ENCODE assay signal across 10 cellular contexts in the genomic region with DNA sequence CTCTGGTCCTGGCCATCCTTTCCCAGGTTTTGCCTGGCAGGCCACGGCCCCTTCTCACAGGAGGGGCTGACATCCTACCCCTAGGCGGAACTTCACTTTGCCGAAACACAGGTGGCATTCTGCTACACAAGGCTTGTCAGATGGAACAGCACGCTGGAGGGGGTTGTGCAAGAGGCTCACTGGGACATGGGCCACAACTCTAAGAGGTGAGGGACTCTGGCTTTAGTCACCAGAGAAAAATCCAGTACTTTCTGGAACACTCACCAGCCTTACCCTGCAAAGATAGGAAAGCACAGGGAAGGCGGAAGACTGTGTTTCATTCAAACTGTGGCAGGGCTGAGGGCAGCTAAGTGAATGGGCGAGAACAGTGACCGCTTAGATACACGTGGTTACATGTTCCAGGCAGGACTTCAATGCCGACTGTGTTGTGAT. TPM values are rescaled to one million over a fixed set of nuclear protein-coding genes. Genes with fewer than 3 reads are reported as not detected.
DNase-seq lines count a peak whose midpoint lies in the region; TF ChIP-seq lines count a peak whose summit lies in the region.
"Had no signal": no experiment of that assay in that cellular context is flagged by ENCODE, and none has a peak within 500 bp of the region (broad histone marks: within the 10 kb centered on the region; RNA-seq: fewer than 3 reads in every experiment).

No MANE protein-coding gene starts in this region.

- H3K4ac ChIP-seq in mesenchymal stem cell (ENCODE audit: low read depth in 1 of 2, low read length in 2 of 2), result no peak overlapping the region

- peak overlapping the region; percentile 7 for H3K9ac ChIP-seq in mesenchymal stem cell (ENCODE audit: low read length)

- H3K27ac ChIP-seq in PC-9 (peak overlapping the region; percentile 99), mesenchymal stem cell (ENCODE audit: low read length, poor library complexity, severe bottlenecking) (peak overlapping the region; percentile 79)

- H2BK12ac ChIP-seq in mesenchymal stem cell (ENCODE audit: low read length in 2 of 2), result peak overlapping the region; percentile 48 to 56

- intact Hi-C loops in PC-9 (cut with micrococcal nuclease; ENCODE audit: unreplicated experiment), result loop anchor here (1.0 to 5.0 kb wide), 4 partner anchors 15 to 577 kb away; no protein-coding TSS in a partner anchor

- 0 out of 2 replicates have a peak, but pooled peaks cover 3% of the 10 kb centered on the region for H4K20me1 ChIP-seq in PC-9 (ENCODE audit: insufficient read depth)

- H2BK15ac ChIP-seq in mesenchymal stem cell (ENCODE audit: low read depth, poor library complexity, severe bottlenecking), result no peak overlapping the region

- H4K91ac ChIP-seq in mesenchymal stem cell (ENCODE audit: low read length), result no peak overlapping the region

- no peak overlapping the region for H2AK5ac ChIP-seq in mesenchymal stem cell (ENCODE audit: low read length, severe bottlenecking)

- POLR2A ChIA-PET in PC-9 (lab: Charles Lee; ENCODE audit: unreplicated experiment), result interaction anchor here (0.5 to 1.6 kb wide), 3 partner anchors 14 to 17 kb away, joined by 5 to 17 read pairs (median 7); no protein-coding TSS in a partner anchor

- TF ChIP-seq CTCF in PC-9 (conservative IDR thresholded peaks at IDR 0.05) (no peak), epithelial cell of esophagus (IDR thresholded peaks at IDR 0.05; ENCODE audit: insufficient read depth, low read depth, low read length, missing control alignments) (no peak)

- H3K4me1 ChIP-seq in PC-9 (replicated peaks; ENCODE audit: insufficient read depth), result peaks cover 72% of the 10 kb centered on the region
- H3K4me1 ChIP-seq in mesenchymal stem cell (ENCODE audit: control insufficient read depth, insufficient read depth, low read depth, low read length), result peaks cover 53% of the 10 kb centered on the region

- H3K4me3 ChIP-seq in PC-9, result peak overlapping the region; percentile 46; the same call in 1 of the 2 replicates
- no peak overlapping the region for H3K4me3 ChIP-seq in epithelial cell of esophagus (ENCODE audit: low read length)
- H3K4me3 ChIP-seq in mesenchymal stem cell (ENCODE audit: insufficient read depth in 1 of 2, low read depth in 1 of 2, low read length in 2 of 2), result peak overlapping the region in 1 of 2 experiments; percentile 19

- no peak overlapping the region for H3K23ac ChIP-seq in mesenchymal stem cell (ENCODE audit: low read length in 2 of 2)

- no peak overlapping the region for H3K14ac ChIP-seq in mesenchymal stem cell (ENCODE audit: low read length in 2 of 2)

- 54% methylated on average over 9 of the region's 9 CpGs for WGBS in mesenchymal stem cell

- H3K79me1 ChIP-seq in mesenchymal stem cell (replicated peaks; ENCODE audit: low read length, poor library complexity, severe bottlenecking), result peaks cover 7% of the 10 kb centered on the region

- no peaks in the 10 kb centered on the region for H3K27me3 ChIP-seq in PC-9 (ENCODE audit: insufficient read depth, low read depth)
- H3K27me3 ChIP-seq in mesenchymal stem cell (ENCODE audit: control insufficient read depth in 1 of 2, insufficient read depth in 1 of 2, low read length in 2 of 2), result no peaks in the 10 kb centered on the region

- H2BK120ac ChIP-seq in mesenchymal stem cell (ENCODE audit: low read depth, low read length), result no peak overlapping the region

- no peaks in the 10 kb centered on the region for H3K36me3 ChIP-seq in PC-9 (ENCODE audit: low read depth)
- peaks cover 0 to 2% of the 10 kb centered on the region in 2 experiments for H3K36me3 ChIP-seq in mesenchymal stem cell (ENCODE audit: control insufficient read depth in 1 of 2, insufficient read depth in 2 of 2, low read depth in 1 of 2, low read length in 2 of 2)

- peaks cover 70% of the 10 kb centered on the region for H3F3A ChIP-seq in PC-9 (ENCODE audit: insufficient read depth, low read depth)

- H3K18ac ChIP-seq in mesenchymal stem cell (ENCODE audit: low read depth in 1 of 2, low read length in 2 of 2), result peak overlapping the region in 1 of 2 experiments; percentile 21

- peak overlapping the region; percentile 89 for H3K4me2 ChIP-seq in PC-9
- no peak overlapping the region for H3K4me2 ChIP-seq in mesenchymal stem cell (ENCODE audit: low read length, poor library complexity, severe bottlenecking)

- H3K9me2 ChIP-seq in PC-9 (ENCODE audit: insufficient read depth), result no peaks in the 10 kb centered on the region

- peaks cover 88% of the 10 kb centered on the region for H3K79me2 ChIP-seq in PC-9 (ENCODE audit: low read depth)

- H2AFZ ChIP-seq in PC-9, result no peak overlapping the region
- no peak overlapping the region for H2AFZ ChIP-seq in mesenchymal stem cell (ENCODE audit: low read depth, low read length)

- DNase-seq in PC-9 (peak; percentile 89 to 99), epithelial cell of esophagus (ENCODE audit: low read depth) (peak; percentile 87), mesenchymal stem cell (peak; percentile 91), ureter (ENCODE audit: low spot score) (peak; percentile 89), NCI-H69 (lab: John Stamatoyannopoulos, UW) (no peak), Ammon's horn (ENCODE audit: low spot score) (no peak)
- no peak for DNase-seq in activated CD4-positive, alpha-beta T cell treated with anti-CD3 and anti-CD28 coated beads, Interleukin-2, amount 50 U/mL, for 1 hour
- no peak for DNase-seq in activated naive CD4-positive, alpha-beta T cell treated with Interleukin-2 at 50 U/mL for 16 hours
- DNase-seq: erythroblast, NCI-H446 treated with DMSO at 0.1 percent for 48 hours had no signal

- H2BK5ac ChIP-seq in mesenchymal stem cell (ENCODE audit: low read depth, low read length, poor library complexity, severe bottlenecking), result no peak overlapping the region

- CTCF ChIA-PET in PC-9 (lab: Charles Lee), result interaction anchor here (0.6 kb wide), 2 partner anchors 69 to 76 kb away, joined by 3 read pairs; no protein-coding TSS in a partner anchor

- BruUV-seq in PC-9 (replicated peaks; lab: Mats Ljungman, UMichigan), result no TSS peak

- no peak overlapping the region for H4K8ac ChIP-seq in mesenchymal stem cell (ENCODE audit: low read length)

- H3K9me3 ChIP-seq in PC-9 (ENCODE audit: insufficient read depth, low read depth) (no peaks in the 10 kb centered on the region), mesenchymal stem cell (ENCODE audit: control insufficient read depth, low read length) (no peaks in the 10 kb centered on the region)

RNA-seq across cellular contexts. Expression of a gene that starts 18.3 kb away (rescaled TPM):
- total RNA-seq in PC-9 (2021), result 48.4 and 52.0 TPM in 2 replicates
- polyA plus RNA-seq in mesenchymal stem cell (2013, experiment 1 of 2), result 26.3 TPM
- 26.1 TPM for polyA plus RNA-seq in mesenchymal stem cell (2013, experiment 2 of 2)
- 70.8 TPM for total RNA-seq in ureter

RNA-seq across cellular contexts. Expression of a gene that starts 31.8 kb away (rescaled TPM):
- total RNA-seq in PC-9 (2021), result 0.52 TPM in 1 of 2 replicates, not detected in the other
- not detected for polyA plus RNA-seq in mesenchymal stem cell (2013, experiment 1 of 2)
- not detected for polyA plus RNA-seq in mesenchymal stem cell (2013, experiment 2 of 2)
- total RNA-seq in ureter, result not detected

Comparison
In these comparisons a context has a peak if more than half of its experiments do, and no peak if none do; other contexts are left out.
1. DNase-seq: peak in PC-9 (2 of 2), epithelial cell of esophagus (single experiment), mesenchymal stem cell (single experiment) and ureter (single experiment); none in NCI-H69 (single experiment), activated CD4-positive, alpha-beta T cell treated with anti-CD3 and anti-CD28 coated beads, Interleukin-2, amount 50 U/mL, for 1 hour (single experiment), activated naive CD4-positive, alpha-beta T cell treated with Interleukin-2 at 50 U/mL for 16 hours (single experiment) and Ammon's horn (single experiment).